Comparison of ENCODE assay signal across 12 cellular contexts in genomic region chr2:193966590-193966989, GRCh38.
DNase-seq lines count a peak whose midpoint lies in the region; ATAC-seq and TF ChIP-seq lines count a peak whose summit lies in the region.
"Had no signal": no experiment of that assay in that cellular context is flagged by ENCODE, and none has a peak within 500 bp of the region (broad histone marks: within the 10 kb centered on the region; RNA-seq: fewer than 3 reads in every experiment).

No MANE protein-coding gene starts in this region.

- H3K9ac ChIP-seq in endodermal cell (ENCODE audit: extremely low read depth, low read length, poor library complexity, severe bottlenecking): no peak overlapping the region

- DNase-seq in GM23338 (ENCODE audit: low spot score) (peak; percentile 51), NCI-H69 (lab: John Stamatoyannopoulos, UW) (peak; percentile 77), endodermal cell (peak; percentile 59), NOMO-1 treated with DMSO at 0.1 percent for 48 hours (lab: John Stamatoyannopoulos, UW; ENCODE audit: unreplicated experiment) (no peak), coronary artery (ENCODE audit: low spot score) (no peak), Right ventricle myocardium inferior (ENCODE audit: missing footprints) (no peak)
- DNase-seq: activated B cell treated with CpG ODN at 0.5 μM for 24 hours, NCI-H510A treated with DMSO at 0.1 percent for 48 hours had no signal

- H3K36me3 Mint-ChIP-seq in GM23338 (ENCODE audit: low read depth) (no peaks in the 10 kb centered on the region), endodermal cell (ENCODE audit: low read depth) (peaks cover 2% of the 10 kb centered on the region)
- H3K36me3 Mint-ChIP-seq: activated naive CD8-positive, alpha-beta T cell had no signal

- H3K27me3 ChIP-seq in GM23338 (ENCODE audit: insufficient read depth): no peaks in the 10 kb centered on the region
- H3K27me3 ChIP-seq in endodermal cell (ENCODE audit: control insufficient read depth, insufficient read depth, low read length, poor library complexity, severe bottlenecking): no peaks in the 10 kb centered on the region
- no peaks in the 10 kb centered on the region for H3K27me3 ChIP-seq in neuron (ENCODE audit: insufficient read depth, low read length)

- H3K27ac ChIP-seq in GM23338 (ENCODE audit: low read depth): 0 out of 2 replicates have a peak overlapping the region, but pooled peaks have one; percentile 73
- peak overlapping the region; percentile 25 for H3K27ac ChIP-seq in endodermal cell (ENCODE audit: low read depth, low read length)
- no peak overlapping the region for H3K27ac ChIP-seq in coronary artery

- no peaks in the 10 kb centered on the region for H3F3A ChIP-seq in GM23338 (replicated peaks; ENCODE audit: low read depth)

- H3K36me3 ChIP-seq in GM23338 (ENCODE audit: insufficient read depth) (no peaks in the 10 kb centered on the region), endodermal cell (ENCODE audit: control insufficient read depth, insufficient read depth, low read length) (no peaks in the 10 kb centered on the region), neuron (ENCODE audit: insufficient read depth, low read length) (no peaks in the 10 kb centered on the region)

- no peaks in the 10 kb centered on the region for H3K79me2 ChIP-seq in GM23338 (replicated peaks; ENCODE audit: insufficient read depth)

- H3K9me3 ChIP-seq in endodermal cell (ENCODE audit: control insufficient read depth, low read length) (peaks cover 13% of the 10 kb centered on the region), neuron (ENCODE audit: low read length) (no peaks in the 10 kb centered on the region)

- H2AFZ ChIP-seq in GM23338: peak overlapping the region; percentile 2; the same call in 1 of the 2 replicates
- H2AFZ ChIP-seq in neuron (ENCODE audit: low read depth, low read length): peak overlapping the region; percentile 72

- H4K20me1 ChIP-seq in GM23338 (replicated peaks; ENCODE audit: insufficient read depth): no peaks in the 10 kb centered on the region

- H3K4me1 Mint-ChIP-seq in GM23338: peaks cover 26% of the 10 kb centered on the region
- H3K4me1 Mint-ChIP-seq in endodermal cell: peaks cover 21% of the 10 kb centered on the region
- H3K4me1 Mint-ChIP-seq: activated B cell treated with CpG ODN at 0.5 μM for 24 hours, nephron had no signal

- H3K27me3 Mint-ChIP-seq in GM23338 (ENCODE audit: insufficient read depth, low read depth, poor library complexity) (no peaks in the 10 kb centered on the region), endodermal cell (ENCODE audit: insufficient read depth) (no peaks in the 10 kb centered on the region)
- H3K27me3 Mint-ChIP-seq: activated B cell treated with CpG ODN at 0.5 μM for 24 hours had no signal

- TF ChIP-seq CTCF in GM23338 (conservative IDR thresholded peaks at IDR 0.05; ENCODE audit: low read depth in 2 of 2): no peak
- no peak for TF ChIP-seq CTCF in endodermal cell (conservative IDR thresholded peaks at IDR 0.05)
- TF ChIP-seq CTCF in coronary artery (IDR thresholded peaks at IDR 0.05): no peak

- H3K4me2 ChIP-seq in GM23338: no peak overlapping the region

- intact Hi-C loops in Right ventricle myocardium inferior (cut with DNase I): no loop called here

- H3K4me1 ChIP-seq in GM23338 (ENCODE audit: insufficient read depth) (peaks cover 17% of the 10 kb centered on the region), endodermal cell (ENCODE audit: control insufficient read depth, insufficient read depth, low read length) (no peaks in the 10 kb centered on the region), neuron (ENCODE audit: insufficient read depth, low read length) (peaks cover 4% of the 10 kb centered on the region)

- H3K4me3 Mint-ChIP-seq in GM23338: no peak overlapping the region
- no peak overlapping the region for H3K4me3 Mint-ChIP-seq in endodermal cell
- H3K4me3 Mint-ChIP-seq: activated B cell treated with CpG ODN at 0.5 μM for 24 hours; activated naive CD8-positive, alpha-beta T cell; nephron had no signal

- H3K9me2 ChIP-seq in GM23338 (ENCODE audit: insufficient read depth): no peaks in the 10 kb centered on the region

- H3K4me3 ChIP-seq in GM23338: no peak overlapping the region
- H3K4me3 ChIP-seq in endodermal cell (ENCODE audit: low read length): no peak overlapping the region
- H3K4me3 ChIP-seq in neuron (ENCODE audit: low read length): no peak overlapping the region
- no peak overlapping the region for H3K4me3 ChIP-seq in coronary artery

- H3K9me3 Mint-ChIP-seq in GM23338 (no peaks in the 10 kb centered on the region; the same call in 2 of the 3 replicates), endodermal cell (peaks cover 3% of the 10 kb centered on the region)
- H3K9me3 Mint-ChIP-seq: activated B cell treated with CpG ODN at 0.5 μM for 24 hours, nephron had no signal

- peak; percentile 90 for ATAC-seq in GM23338
- no peak for ATAC-seq in HG03520 (IDR thresholded peaks at IDR 0.05; ENCODE audit: unreplicated experiment)
- no peak for ATAC-seq in Right ventricle myocardium inferior

- H3K27ac Mint-ChIP-seq in GM23338: peak overlapping the region; percentile 95
- H3K27ac Mint-ChIP-seq in endodermal cell: peak overlapping the region; percentile 86
- H3K27ac Mint-ChIP-seq: activated B cell treated with CpG ODN at 0.5 μM for 24 hours; activated naive CD8-positive, alpha-beta T cell; nephron had no signal

TF ChIP-seq in GM23338, 12 proteins besides CTCF, POLR2A, EP300 and RAD21:
- no peak for TF ChIP-seq ZNF462 (CRISPR knock-in tag; IDR thresholded peaks at IDR 0.05)
- no peak for TF ChIP-seq ZNF114 (CRISPR knock-in tag; IDR thresholded peaks at IDR 0.05)

Comparison
In these comparisons a context has a peak if more than half of its experiments do, and no peak if none do; other contexts are left out.
1. DNase-seq: peak in GM23338 (single experiment), NCI-H69 (single experiment) and endodermal cell (single experiment); none in NOMO-1 treated with DMSO at 0.1 percent for 48 hours (single experiment), coronary artery (single experiment) and Right ventricle myocardium inferior (single experiment).
2. H3K27ac ChIP-seq: peak in GM23338 (single experiment) and endodermal cell (single experiment); none in coronary artery (0 of 2).